24 cellular contexts compared by ENCODE assay signal in the genomic region with DNA sequence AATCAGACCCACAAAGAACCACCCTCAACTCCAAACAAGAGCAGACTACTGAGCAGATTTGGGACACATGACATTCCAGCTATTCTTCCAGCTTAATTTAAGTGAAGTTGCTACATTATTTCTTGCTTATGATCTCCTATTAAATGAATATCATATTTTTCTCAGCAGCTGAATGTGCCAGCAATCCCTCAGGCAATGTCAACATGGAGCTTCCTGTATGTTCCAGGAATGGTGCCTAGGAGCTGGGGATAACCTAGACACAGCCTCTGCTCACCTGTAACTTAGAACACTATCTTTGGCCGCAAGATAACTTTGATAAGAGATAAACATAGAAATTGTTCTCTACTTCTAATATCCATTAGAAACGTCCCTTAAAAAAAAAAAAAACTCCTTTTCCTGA.
"Had no signal": no experiment of that assay in that cellular context is flagged by ENCODE, and none has a peak within 500 bp of the region (broad histone marks: within the 10 kb centered on the region; RNA-seq: fewer than 3 reads in every experiment).

No MANE protein-coding gene starts in this region.

- DNase-seq: effector memory CD8-positive, alpha-beta T cell; foreskin fibroblast; gastrocnemius medialis; heart left ventricle; left colon; left ventricle myocardium superior; lower lobe of right lung; naive thymus-derived CD8-positive, alpha-beta T cell; nephron progenitor cell; nucleus accumbens; stimulated activated CD4-positive, alpha-beta T cell treated with anti-CD3 and anti-CD28 coated beads, Interleukin-12 subunit alpha, Interleukin-12 subunit beta, amount 100 ng/mL, for 4 hours; stimulated activated CD4-positive, alpha-beta T cell treated with anti-CD3 and anti-CD28 coated beads, Interleukin-1b, Interleukin-23, amount 100 ng/mL, for 48 hours; stimulated activated CD4-positive, alpha-beta T cell treated with anti-CD3 and anti-CD28 coated beads, Interleukin-4, amount 100 ng/mL, for 1 hour; stimulated activated CD8-positive, alpha-beta memory T cell treated with anti-CD3 and anti-CD28 coated beads, Interleukin-4, amount 100 ng/mL, for 48 hours; stimulated activated naive CD4-positive, alpha-beta T cell; stimulated activated naive CD8-positive, alpha-beta T cell treated with anti-CD3 and anti-CD28 coated beads, Interleukin-15, amount 100 ng/mL, for 72 hours; transverse colon had no signal

- H3K27ac ChIP-seq: coronary artery, gastrocnemius medialis, hepatocyte, lower lobe of right lung, prostate gland, right atrium auricular region, suprapubic skin, transverse colon, vagina had no signal

- H3K4me3 Mint-ChIP-seq: effector memory CD8-positive, alpha-beta T cell; naive thymus-derived CD8-positive, alpha-beta T cell; nephron progenitor cell; stimulated activated naive CD8-positive, alpha-beta T cell treated with anti-CD3 and anti-CD28 coated beads, Interleukin-15, amount 100 ng/mL, for 72 hours had no signal

- H3K4me1 Mint-ChIP-seq: stimulated activated naive CD8-positive, alpha-beta T cell treated with anti-CD3 and anti-CD28 coated beads, Interleukin-15, amount 100 ng/mL, for 72 hours had no signal

- H3K27ac Mint-ChIP-seq: effector memory CD8-positive, alpha-beta T cell; nephron progenitor cell; stimulated activated naive CD8-positive, alpha-beta T cell treated with anti-CD3 and anti-CD28 coated beads, Interleukin-15, amount 100 ng/mL, for 72 hours had no signal

- ATAC-seq: effector memory CD8-positive, alpha-beta T cell; gastrocnemius medialis; heart left ventricle; left colon; left ventricle myocardium superior; naive thymus-derived CD8-positive, alpha-beta T cell; sciatic nerve; stimulated activated naive CD8-positive, alpha-beta T cell treated with anti-CD3 and anti-CD28 coated beads, Interleukin-15, amount 100 ng/mL, for 72 hours had no signal

- H3K27me3 Mint-ChIP-seq: effector memory CD8-positive, alpha-beta T cell; naive thymus-derived CD8-positive, alpha-beta T cell; stimulated activated naive CD8-positive, alpha-beta T cell treated with anti-CD3 and anti-CD28 coated beads, Interleukin-15, amount 100 ng/mL, for 72 hours had no signal

- H3K9me3 Mint-ChIP-seq: effector memory CD8-positive, alpha-beta T cell; stimulated activated naive CD8-positive, alpha-beta T cell treated with anti-CD3 and anti-CD28 coated beads, Interleukin-15, amount 100 ng/mL, for 72 hours had no signal
